8 cellular contexts compared by ENCODE assay signal in genomic region chr4:78720994-78721677, GRCh38. TPM values are rescaled to one million over a fixed set of nuclear protein-coding genes. Genes with fewer than 3 reads are reported as not detected.
DNase-seq lines count a peak whose midpoint lies in the region; ATAC-seq and TF ChIP-seq lines count a peak whose summit lies in the region.
"Had no signal": no experiment of that assay in that cellular context is flagged by ENCODE, and none has a peak within 500 bp of the region (broad histone marks: within the 10 kb centered on the region; RNA-seq: fewer than 3 reads in every experiment).

No MANE protein-coding gene starts in this region.

- H3K27me3 ChIP-seq in testis, result no peaks in the 10 kb centered on the region

- H3K27ac ChIP-seq in testis, result no peak overlapping the region

- H3K4me1 ChIP-seq in testis, result peaks cover 2% of the 10 kb centered on the region

- TF ChIP-seq POLR2A in testis (IDR thresholded peaks at IDR 0.05), result no peak

- H3K4me3 Mint-ChIP-seq in neural crest cell (no peak overlapping the region), osteocyte (ENCODE audit: unreplicated experiment) (no peak overlapping the region)

- H3K36me3 Mint-ChIP-seq in neural crest cell (ENCODE audit: low read depth) (no peaks in the 10 kb centered on the region), osteocyte (ENCODE audit: unreplicated experiment) (no peaks in the 10 kb centered on the region)

- H3K9me3 ChIP-seq in testis, result no peaks in the 10 kb centered on the region

- DNase-seq in activated effector memory CD4-positive, alpha-beta T cell treated with anti-CD3 and anti-CD28 coated beads, Interleukin-2, amount 50 U/mL, for 16 hours, result peak; percentile 62
- no peak for DNase-seq in neural crest cell (ENCODE audit: low read depth, low spot score)
- no peak for DNase-seq in osteocyte (ENCODE audit: extremely low spot score, unreplicated experiment)
- DNase-seq in RKO (ENCODE audit: low spot score), result no peak
- no peak for DNase-seq in testis

- H3K36me3 ChIP-seq in testis (ENCODE audit: low read depth, missing control alignments), result no peaks in the 10 kb centered on the region

- no peak overlapping the region for H3K4me3 ChIP-seq in testis

- TF ChIP-seq CTCF in neural crest cell (conservative IDR thresholded peaks at IDR 0.05) (no peak), osteocyte (IDR thresholded peaks at IDR 0.05) (no peak), testis (IDR thresholded peaks at IDR 0.05) (no peak)

- WGBS in testis, 2 donors, result 71 to 84% methylated on average over 10 of the region's 10 CpGs

- H3K27me3 Mint-ChIP-seq in neural crest cell (ENCODE audit: low read depth) (no peaks in the 10 kb centered on the region), osteocyte (ENCODE audit: unreplicated experiment) (no peaks in the 10 kb centered on the region)

- H3K9me3 Mint-ChIP-seq in neural crest cell (no peaks in the 10 kb centered on the region), osteocyte (ENCODE audit: unreplicated experiment) (no peaks in the 10 kb centered on the region)

- ATAC-seq in GM19455 (IDR thresholded peaks at IDR 0.05; ENCODE audit: unreplicated experiment) (peak; percentile 76), HG03342 (IDR thresholded peaks at IDR 0.05; ENCODE audit: unreplicated experiment) (peak; percentile 89)
- ATAC-seq: Panc1 had no signal

- intact Hi-C loops in testis (cut with DNase I; ENCODE audit: low total_unique reads), result no loop called here

- H3K4me1 Mint-ChIP-seq in neural crest cell (peaks cover 29% of the 10 kb centered on the region), osteocyte (ENCODE audit: unreplicated experiment) (no peaks in the 10 kb centered on the region)

- H3K27ac Mint-ChIP-seq in neural crest cell (ENCODE audit: unreplicated experiment), result peak overlapping the region; percentile 53
- no peak overlapping the region for H3K27ac Mint-ChIP-seq in osteocyte (ENCODE audit: unreplicated experiment)

RNA-seq across cellular contexts. Expression of gene BMP2K, which starts 55.0 kb away (rescaled TPM):
- total RNA-seq in neural crest cell (24.0 and 28.6 TPM in 2 replicates), osteocyte (19.5 and 23.0 TPM in 2 replicates), testis (100 to 1,000 TPM; 102 to 110 TPM)
- 64.9 TPM for polyA plus RNA-seq in testis (ENCODE audit: insufficient read depth, low read depth, low replicate concordance)
